ENCODE assay signal across 1 cellular context in the genomic region with DNA sequence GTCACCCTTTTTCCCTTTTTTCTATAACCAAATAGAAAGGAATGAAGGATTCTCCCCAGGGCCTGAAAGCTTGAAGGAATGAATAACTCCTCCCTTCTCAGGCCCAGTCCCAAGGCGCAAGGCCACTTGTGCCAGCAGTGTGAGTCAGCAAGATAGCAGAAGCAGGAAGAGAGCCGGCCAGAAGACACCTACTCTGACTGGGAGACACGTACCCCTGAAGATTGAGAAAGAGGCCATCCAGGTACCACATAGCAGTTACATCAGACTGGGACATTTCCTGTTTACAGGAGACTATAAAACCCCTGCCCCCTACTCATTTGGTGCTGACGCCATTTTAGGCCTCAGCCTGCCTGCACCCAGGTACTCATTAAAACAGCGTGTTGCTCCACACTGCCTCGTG.
TF ChIP-seq lines count a peak whose summit lies in the region.

No MANE protein-coding gene starts in this region.

TF ChIP-seq in K562, 482 proteins besides CTCF, POLR2A, EP300 and RAD21 (continued from another document):
- TF ChIP-seq FOXA3 (CRISPR knock-in tag; conservative IDR thresholded peaks at IDR 0.05 in 1 of 2, IDR thresholded peaks at IDR 0.05 in 1 of 2) (no peak), MCM7 (IDR thresholded peaks at IDR 0.05) (no peak), FOXJ3 (CRISPR knock-in tag; IDR thresholded peaks at IDR 0.05) (no peak), ZBTB8A (IDR thresholded peaks at IDR 0.05; ENCODE audit: partially characterized antibody) (no peak), ZNF224 (CRISPR knock-in tag; IDR thresholded peaks at IDR 0.05) (no peak), FOXA1 (IDR thresholded peaks at IDR 0.05; ENCODE audit: borderline replicate concordance) (no peak), BMI1 (IDR thresholded peaks at IDR 0.05; ENCODE audit: low read length) (no peak), ATF1 (CRISPR knock-in tag; IDR thresholded peaks at IDR 0.05) (no peak), ATF1 (tag; IDR thresholded peaks at IDR 0.05) (no peak; the same call in 1 of the 2 replicates), TAF1 (IDR thresholded peaks at IDR 0.05; ENCODE audit: control insufficient read depth, extremely low read depth, insufficient read depth, low read length, severe bottlenecking) (no peak), STAG1 (CRISPR knock-in tag; IDR thresholded peaks at IDR 0.05; ENCODE audit: borderline replicate concordance) (no peak), POLR3G (IDR thresholded peaks at IDR 0.05; ENCODE audit: extremely low read depth, insufficient read length, insufficient replicate concordance) (no peak)
- TF ChIP-seq, protein P1, sequence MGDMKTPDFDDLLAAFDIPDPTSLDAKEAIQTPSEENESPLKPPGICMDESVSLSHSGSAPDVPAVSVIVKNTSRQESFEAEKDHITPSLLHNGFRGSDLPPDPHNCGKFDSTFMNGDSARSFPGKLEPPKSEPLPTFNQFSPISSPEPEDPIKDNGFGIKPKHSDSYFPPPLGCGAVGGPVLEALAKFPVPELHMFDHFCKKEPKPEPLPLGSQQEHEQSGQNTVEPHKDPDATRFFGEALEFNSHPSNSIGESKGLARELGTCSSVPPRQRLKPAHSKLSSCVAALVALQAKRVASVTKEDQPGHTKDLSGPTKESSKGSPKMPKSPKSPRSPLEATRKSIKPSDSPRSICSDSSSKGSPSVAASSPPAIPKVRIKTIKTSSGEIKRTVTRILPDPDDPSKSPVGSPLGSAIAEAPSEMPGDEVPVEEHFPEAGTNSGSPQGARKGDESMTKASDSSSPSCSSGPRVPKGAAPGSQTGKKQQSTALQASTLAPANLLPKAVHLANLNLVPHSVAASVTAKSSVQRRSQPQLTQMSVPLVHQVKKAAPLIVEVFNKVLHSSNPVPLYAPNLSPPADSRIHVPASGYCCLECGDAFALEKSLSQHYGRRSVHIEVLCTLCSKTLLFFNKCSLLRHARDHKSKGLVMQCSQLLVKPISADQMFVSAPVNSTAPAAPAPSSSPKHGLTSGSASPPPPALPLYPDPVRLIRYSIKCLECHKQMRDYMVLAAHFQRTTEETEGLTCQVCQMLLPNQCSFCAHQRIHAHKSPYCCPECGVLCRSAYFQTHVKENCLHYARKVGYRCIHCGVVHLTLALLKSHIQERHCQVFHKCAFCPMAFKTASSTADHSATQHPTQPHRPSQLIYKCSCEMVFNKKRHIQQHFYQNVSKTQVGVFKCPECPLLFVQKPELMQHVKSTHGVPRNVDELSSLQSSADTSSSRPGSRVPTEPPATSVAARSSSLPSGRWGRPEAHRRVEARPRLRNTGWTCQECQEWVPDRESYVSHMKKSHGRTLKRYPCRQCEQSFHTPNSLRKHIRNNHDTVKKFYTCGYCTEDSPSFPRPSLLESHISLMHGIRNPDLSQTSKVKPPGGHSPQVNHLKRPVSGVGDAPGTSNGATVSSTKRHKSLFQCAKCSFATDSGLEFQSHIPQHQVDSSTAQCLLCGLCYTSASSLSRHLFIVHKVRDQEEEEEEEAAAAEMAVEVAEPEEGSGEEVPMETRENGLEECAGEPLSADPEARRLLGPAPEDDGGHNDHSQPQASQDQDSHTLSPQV (IDR thresholded peaks at IDR 0.05) = peak; percentile 87
- TF ChIP-seq, protein P2, sequence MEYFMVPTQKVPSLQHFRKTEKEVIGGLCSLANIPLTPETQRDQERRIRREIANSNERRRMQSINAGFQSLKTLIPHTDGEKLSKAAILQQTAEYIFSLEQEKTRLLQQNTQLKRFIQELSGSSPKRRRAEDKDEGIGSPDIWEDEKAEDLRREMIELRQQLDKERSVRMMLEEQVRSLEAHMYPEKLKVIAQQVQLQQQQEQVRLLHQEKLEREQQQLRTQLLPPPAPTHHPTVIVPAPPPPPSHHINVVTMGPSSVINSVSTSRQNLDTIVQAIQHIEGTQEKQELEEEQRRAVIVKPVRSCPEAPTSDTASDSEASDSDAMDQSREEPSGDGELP (CRISPR knock-in tag; IDR thresholded peaks at IDR 0.05; ENCODE audit: borderline replicate concordance) = no peak
